Comparison of ENCODE assay signal across 20 cellular contexts in genomic region chr6:101811108-101811507, GRCh38.
DNase-seq lines count a peak whose midpoint lies in the region; FAIRE-seq and TF ChIP-seq lines count a peak whose summit lies in the region.
"Had no signal": no experiment of that assay in that cellular context is flagged by ENCODE, and none has a peak within 500 bp of the region (broad histone marks: within the 10 kb centered on the region; RNA-seq: fewer than 3 reads in every experiment).

No MANE protein-coding gene starts in this region.

- no peak overlapping the region for H3K9ac ChIP-seq in kidney (ENCODE audit: low read length in 2 of 2)
- H3K9ac ChIP-seq: BLaER1 treated with 17β-estradiol and CSF1 and Interleukin-3, amounts not matched to agents 10 nM and 100 nM had no signal

- FAIRE-seq in kidney (lab: Jason Lieb, UNC) (peak; percentile 37), small intestine (lab: Jason Lieb, UNC) (peak; percentile 33)
- FAIRE-seq: A549, D721Med, GM12891, GM19239 had no signal

- H3K4me1 ChIP-seq in kidney (ENCODE audit: control insufficient read depth in 1 of 2, insufficient read depth in 1 of 2, low read depth in 1 of 2, low read length in 2 of 2) (no peaks in the 10 kb centered on the region), small intestine (ENCODE audit: control insufficient read depth in 2 of 2, insufficient read depth in 1 of 2, low read depth in 1 of 2, low read length in 1 of 2) (no peaks in the 10 kb centered on the region)
- H3K4me1 ChIP-seq: A549; BLaER1 treated with 17β-estradiol and CSF1 and Interleukin-3, amounts not matched to agents 10 nM and 100 nM; Caco-2 had no signal

- H3K27me3 ChIP-seq in small intestine (ENCODE audit: control insufficient read depth in 2 of 2, insufficient read depth in 2 of 2, low read length in 2 of 2): no peaks in the 10 kb centered on the region
- H3K27me3 ChIP-seq: BLaER1 treated with 17β-estradiol and CSF1 and Interleukin-3, amounts not matched to agents 10 nM and 100 nM had no signal

- no peak overlapping the region for H3K4me3 ChIP-seq in kidney (ENCODE audit: low read length in 2 of 2)
- no peak overlapping the region for H3K4me3 ChIP-seq in small intestine (ENCODE audit: low read depth in 1 of 2, low read length in 2 of 2)
- H3K4me3 ChIP-seq: A549; BLaER1 treated with 17β-estradiol and CSF1 and Interleukin-3, amounts not matched to agents 10 nM and 100 nM had no signal

- intact Hi-C loops in kidney (cut with DNase I): no loop called here

- DNase-seq in EH (ENCODE audit: low read depth) (peak; percentile 13), kidney (no peak), small intestine (no peak), GM10266 (ENCODE audit: extremely low spot score) (no peak), NCI-H2196 treated with DMSO at 0.1 percent for 48 hours (lab: John Stamatoyannopoulos, UW; ENCODE audit: unreplicated experiment) (no peak)
- DNase-seq: AML-193; Caco-2; Calu3; CD4-positive, alpha-beta T cell; CD8-positive, alpha-beta T cell; DMS79 treated with DMSO at 0.1 percent for 48 hours; EL; GDM1 had no signal

- H3K27ac ChIP-seq in kidney (ENCODE audit: low read depth in 2 of 2, low read length in 2 of 2) (no peak overlapping the region), small intestine (ENCODE audit: low read depth in 1 of 2, low read length in 1 of 2) (no peak overlapping the region)
- H3K27ac ChIP-seq: 22Rv1; A549; BLaER1 treated with 17β-estradiol and CSF1 and Interleukin-3, amounts not matched to agents 10 nM and 100 nM; C4-2B had no signal

- H3K36me3 ChIP-seq in kidney (ENCODE audit: control insufficient read depth in 1 of 2, insufficient read depth in 2 of 2, low read length in 2 of 2) (no peaks in the 10 kb centered on the region), small intestine (ENCODE audit: control insufficient read depth in 2 of 2, insufficient read depth in 2 of 2, low read length in 2 of 2) (no peaks in the 10 kb centered on the region)
- H3K36me3 ChIP-seq: BLaER1 treated with 17β-estradiol and CSF1 and Interleukin-3, amounts not matched to agents 10 nM and 100 nM had no signal

- H3K9me3 ChIP-seq in kidney (ENCODE audit: control insufficient read depth in 1 of 2, low read length in 2 of 2): no peaks in the 10 kb centered on the region
- H3K9me3 ChIP-seq in small intestine (ENCODE audit: control insufficient read depth, low read depth): no peaks in the 10 kb centered on the region
- H3K9me3 ChIP-seq: A549; BLaER1 treated with 17β-estradiol and CSF1 and Interleukin-3, amounts not matched to agents 10 nM and 100 nM; Caco-2 had no signal

- TF ChIP-seq CTCF in kidney (IDR thresholded peaks at IDR 0.05; ENCODE audit: borderline replicate concordance, extremely low read depth, insufficient read depth) (no peak), GM10266 (IDR thresholded peaks at IDR 0.05; ENCODE audit: control insufficient read depth, insufficient read depth, low read depth, missing control alignments) (no peak)
